In genomic region chr4:72424006-72424405, GRCh38 we compare ENCODE assay signal across 30 cellular contexts.
"Had no signal": no experiment of that assay in that cellular context is flagged by ENCODE, and none has a peak within 500 bp of the region (broad histone marks: within the 10 kb centered on the region; RNA-seq: fewer than 3 reads in every experiment).

No MANE protein-coding gene starts in this region.

- H3K9me3 ChIP-seq: adrenal gland, ascending aorta, body of pancreas, breast epithelium, colonic mucosa had no signal

- H3K4me1 ChIP-seq: ascending aorta, body of pancreas, breast epithelium, colonic mucosa had no signal

- H3K27me3 ChIP-seq: adrenal gland, ascending aorta, body of pancreas, brain microvascular endothelial cell, breast epithelium, cardiac muscle cell, colonic mucosa had no signal

- DNase-seq: activated effector memory CD4-positive, alpha-beta T cell treated with anti-CD3 and anti-CD28 coated beads, Interleukin-2, amount 50 U/mL, for 16 hours; activated effector memory CD4-positive, alpha-beta T cell treated with Interleukin-2 at 50 U/mL for 16 hours; activated gamma-delta T cell; activated gamma-delta T cell treated with Interleukin-2 at 50 U/mL for 16 hours; activated naive CD4-positive, alpha-beta T cell; activated naive CD4-positive, alpha-beta T cell treated with anti-CD3 and anti-CD28 coated beads for 36 hours; activated naive CD4-positive, alpha-beta T cell treated with anti-CD3 and anti-CD28 coated beads, Interleukin-2, amount 10 ng/mL, durations not matched to agents 7 days and 5 days; activated naive CD4-positive, alpha-beta T cell treated with anti-CD3 and anti-CD28 coated beads, Interleukin-2, amount 50 U/mL, for 16 hours; activated naive CD4-positive, alpha-beta T cell treated with Interleukin-2 at 50 U/mL for 16 hours; activated naive CD8-positive, alpha-beta T cell treated with anti-CD3 and anti-CD28 coated beads for 36 hours; activated naive CD8-positive, alpha-beta T cell treated with anti-CD3 and anti-CD28 coated beads, Interleukin-2, amount 10 ng/mL, durations not matched to agents 7 days and 5 days; activated naive CD8-positive, alpha-beta T cell treated with anti-CD3 and anti-CD28 coated beads, Interleukin-2, amount 50 U/mL, for 24 hours; activated T-cell treated with anti-CD3 and anti-CD28 coated beads, Interleukin-2, amount 50 U/mL, for 48 hours; activated T-cell treated with anti-CD3 and anti-CD28 coated beads, Interleukin-2, amount 50 U/mL, for 72 hours; adrenal gland; amniotic stem cell; amygdala; anterior cingulate cortex; aorta; body of pancreas; brain microvascular endothelial cell; caudate nucleus; central memory CD4-positive, alpha-beta T cell; cerebellar nuclear complex; colonic mucosa had no signal

- ATAC-seq: activated naive CD4-positive, alpha-beta T cell treated with anti-CD3 and anti-CD28 coated beads, Interleukin-2, amount 50 U/mL, for 72 hours; activated naive CD8-positive, alpha-beta T cell treated with anti-CD3 and anti-CD28 coated beads, Interleukin-2, amount 50 U/mL, for 24 hours; activated T-cell treated with anti-CD3 and anti-CD28 coated beads, Interleukin-2, amount 50 U/mL, for 72 hours; activated T-helper 17 cell treated with anti-CD3 and anti-CD28 coated beads, Interleukin-2, amount 50 U/mL, for 72 hours; body of pancreas had no signal

- H3K27ac ChIP-seq: adrenal gland, ascending aorta, body of pancreas, brain microvascular endothelial cell, breast epithelium, cardiac muscle cell, colonic mucosa had no signal

- H3K36me3 ChIP-seq: adrenal gland, ascending aorta, brain microvascular endothelial cell, breast epithelium, cardiac muscle cell, colonic mucosa had no signal

- H3K4me3 ChIP-seq: adrenal gland, ascending aorta, body of pancreas, breast epithelium, cardiac muscle cell, colonic mucosa had no signal
